11 cellular contexts compared by ENCODE assay signal in genomic region chr14:76810525-76810924, GRCh38. TPM values are rescaled to one million over a fixed set of nuclear protein-coding genes. Genes with fewer than 3 reads are reported as not detected.
A peak's percentile ranks its signal among the peaks of the same experiment; 100 is the strongest.
DNase-seq lines count a peak whose midpoint lies in the region; ATAC-seq lines count a peak whose summit lies in the region.
"Had no signal": no experiment of that assay in that cellular context is flagged by ENCODE, and none has a peak within 500 bp of the region (broad histone marks: within the 10 kb centered on the region; RNA-seq: fewer than 3 reads in every experiment).

No MANE protein-coding gene starts in this region.

- no peak overlapping the region for H2BK5ac ChIP-seq in trophoblast cell (ENCODE audit: low read depth, low read length, poor library complexity)

- H3K27me3 ChIP-seq in BLaER1 (no peaks in the 10 kb centered on the region), Karpas-422 (ENCODE audit: low read length) (no peaks in the 10 kb centered on the region), H7 (ENCODE audit: control insufficient read depth, insufficient read depth, low read length) (no peaks in the 10 kb centered on the region), trophoblast cell (ENCODE audit: insufficient read depth, low read length) (no peaks in the 10 kb centered on the region)

- H2BK12ac ChIP-seq in trophoblast cell (ENCODE audit: low read length), result no peak overlapping the region

- no peaks in the 10 kb centered on the region for H3K27me3 Mint-ChIP-seq in central memory CD8-positive, alpha-beta T cell
- H3K27me3 Mint-ChIP-seq in natural killer cell treated with Interleukin-12 subunit alpha and Interleukin-12 subunit beta and Interleukin-15 and Interleukin-18, amount 100 ng/mL, for 72 hours, result no peaks in the 10 kb centered on the region

- H3K4me1 ChIP-seq in BLaER1 (peaks cover 25% of the 10 kb centered on the region), Karpas-422 (ENCODE audit: low read length) (peaks cover 18% of the 10 kb centered on the region), trophoblast cell (ENCODE audit: control insufficient read depth in 1 of 2, insufficient read depth in 2 of 2, low read length in 2 of 2) (peaks cover 0 to 7% of the 10 kb centered on the region in 2 experiments)

- no peak overlapping the region for H4K8ac ChIP-seq in trophoblast cell (ENCODE audit: low read depth, low read length)

- no peak overlapping the region for H2AK5ac ChIP-seq in trophoblast cell (ENCODE audit: low read length)

- peaks cover 39% of the 10 kb centered on the region for H3K4me1 Mint-ChIP-seq in central memory CD8-positive, alpha-beta T cell
- H3K4me1 Mint-ChIP-seq in natural killer cell treated with Interleukin-12 subunit alpha and Interleukin-12 subunit beta and Interleukin-15 and Interleukin-18, amount 100 ng/mL, for 72 hours (ENCODE audit: low read depth in 2 of 2), result peaks cover 16 to 17% of the 10 kb centered on the region in 2 donors

- peaks cover 29% of the 10 kb centered on the region for H3K36me3 Mint-ChIP-seq in central memory CD8-positive, alpha-beta T cell (ENCODE audit: insufficient read depth)
- peaks cover 8% of the 10 kb centered on the region for H3K36me3 Mint-ChIP-seq in natural killer cell treated with Interleukin-12 subunit alpha and Interleukin-12 subunit beta and Interleukin-15 and Interleukin-18, amount 100 ng/mL, for 72 hours

- peak overlapping the region; percentile 46 for H3K27ac Mint-ChIP-seq in central memory CD8-positive, alpha-beta T cell (ENCODE audit: low read depth)
- H3K27ac Mint-ChIP-seq in natural killer cell treated with Interleukin-12 subunit alpha and Interleukin-12 subunit beta and Interleukin-15 and Interleukin-18, amount 100 ng/mL, for 72 hours, result peak overlapping the region; percentile 82 to 92

- no peak overlapping the region for H3K4me3 ChIP-seq in BLaER1
- H3K4me3 ChIP-seq in Karpas-422 (ENCODE audit: low read length), result peak overlapping the region; percentile 77
- H3K4me3 ChIP-seq in H7 (ENCODE audit: insufficient read depth, low read depth, low read length), result no peak overlapping the region
- no peak overlapping the region for H3K4me3 ChIP-seq in trophoblast cell (ENCODE audit: low read depth, low read length)

- no peak overlapping the region for H2AFZ ChIP-seq in Karpas-422 (ENCODE audit: low read length)
- no peak overlapping the region for H2AFZ ChIP-seq in trophoblast cell (ENCODE audit: insufficient read depth, low read length, poor library complexity)

- H2BK120ac ChIP-seq in trophoblast cell (ENCODE audit: insufficient read depth, low read length, poor library complexity), result no peak overlapping the region

- no peaks in the 10 kb centered on the region for H3K9me3 Mint-ChIP-seq in central memory CD8-positive, alpha-beta T cell
- H3K9me3 Mint-ChIP-seq in natural killer cell treated with Interleukin-12 subunit alpha and Interleukin-12 subunit beta and Interleukin-15 and Interleukin-18, amount 100 ng/mL, for 72 hours, result no peaks in the 10 kb centered on the region

- H3K9ac ChIP-seq in BLaER1, result peak overlapping the region; percentile 91; the same call in 1 of the 2 replicates
- peak overlapping the region; percentile 81 for H3K9ac ChIP-seq in Karpas-422 (ENCODE audit: low read length)
- H3K9ac ChIP-seq in trophoblast cell (ENCODE audit: low read length), result no peak overlapping the region

- WGBS in trophoblast cell (ENCODE audit: extremely low coverage, insufficient coverage, insufficient read length), result no CpG with 5 or more reads among the region's 3 CpGs

- ATAC-seq in central memory CD8-positive, alpha-beta T cell (replicated peaks; ENCODE audit: extremely low read depth, poor library complexity, severe bottlenecking), result no peak
- ATAC-seq in natural killer cell treated with Interleukin-12 subunit alpha and Interleukin-12 subunit beta and Interleukin-15 and Interleukin-18, amount 100 ng/mL, for 72 hours, result no peak

- no peak overlapping the region for H4K91ac ChIP-seq in trophoblast cell (ENCODE audit: low read depth, low read length)

- H3K27ac ChIP-seq in BLaER1 (no peak overlapping the region), Karpas-422 (ENCODE audit: low read length) (no peak overlapping the region), trophoblast cell (ENCODE audit: low read depth, low read length) (no peak overlapping the region)

- peaks cover 41% of the 10 kb centered on the region for H3K36me3 ChIP-seq in BLaER1
- H3K36me3 ChIP-seq in Karpas-422 (ENCODE audit: insufficient read depth, low read length), result peaks cover 39% of the 10 kb centered on the region
- peaks cover 25% of the 10 kb centered on the region for H3K36me3 ChIP-seq in H7 (replicated peaks; ENCODE audit: control insufficient read depth, insufficient read depth, low read length)
- peaks cover 9 to 15% of the 10 kb centered on the region in 2 experiments for H3K36me3 ChIP-seq in trophoblast cell (ENCODE audit: control insufficient read depth in 1 of 2, insufficient read depth in 2 of 2, low read length in 2 of 2)

- H3K14ac ChIP-seq in trophoblast cell (ENCODE audit: low read length), result no peak overlapping the region

- no peak overlapping the region for H4K12ac ChIP-seq in trophoblast cell (ENCODE audit: low read depth, low read length)

- H3K9me3 ChIP-seq in BLaER1 (no peaks in the 10 kb centered on the region), Karpas-422 (ENCODE audit: low read length) (no peaks in the 10 kb centered on the region), trophoblast cell (ENCODE audit: insufficient read depth, low read depth, low read length) (no peaks in the 10 kb centered on the region)

- H4K20me1 ChIP-seq in BLaER1 (peaks cover 17% of the 10 kb centered on the region), Karpas-422 (ENCODE audit: insufficient read depth, low read depth, low read length) (no peaks in the 10 kb centered on the region)

- H3K23ac ChIP-seq in trophoblast cell (ENCODE audit: low read length), result no peak overlapping the region

- H3K79me1 ChIP-seq in trophoblast cell (ENCODE audit: low read length), result peaks cover 9% of the 10 kb centered on the region

- H3K4me2 ChIP-seq in BLaER1 (peak overlapping the region; percentile 97), Karpas-422 (ENCODE audit: low read depth, low read length, poor library complexity, severe bottlenecking) (peak overlapping the region; percentile 92), trophoblast cell (ENCODE audit: low read length) (no peak overlapping the region)

- DNase-seq in Karpas-422 (peak; percentile 43), H7 (no peak), cerebellum (ENCODE audit: low spot score) (no peak), trophoblast cell (no peak), A172 (ENCODE audit: low spot score) (no peak)
- no peak for DNase-seq in central memory CD8-positive, alpha-beta T cell (ENCODE audit: low spot score in 2 of 2)
- no peak for DNase-seq in natural killer cell treated with Interleukin-12 subunit alpha and Interleukin-12 subunit beta and Interleukin-15 and Interleukin-18, amount 100 ng/mL, for 72 hours (ENCODE audit: low spot score)
- DNase-seq: NCI-H1048 had no signal

- no peak overlapping the region for H3K4ac ChIP-seq in trophoblast cell (ENCODE audit: low read depth, low read length)

- H3K79me2 ChIP-seq in Karpas-422 (ENCODE audit: low read length) (peaks cover 44% of the 10 kb centered on the region), trophoblast cell (ENCODE audit: control insufficient read depth, insufficient read depth, low read length, poor library complexity) (peaks cover 6% of the 10 kb centered on the region)

- no peaks in the 10 kb centered on the region for H3K9me2 ChIP-seq in Karpas-422 (replicated peaks; ENCODE audit: insufficient read depth, low read length)

- no peak overlapping the region for H3K18ac ChIP-seq in trophoblast cell (ENCODE audit: low read length)

- H3K4me3 Mint-ChIP-seq in central memory CD8-positive, alpha-beta T cell, result peak overlapping the region; percentile 92
- H3K4me3 Mint-ChIP-seq in natural killer cell treated with Interleukin-12 subunit alpha and Interleukin-12 subunit beta and Interleukin-15 and Interleukin-18, amount 100 ng/mL, for 72 hours, result peak overlapping the region; percentile 89

RNA-seq across cellular contexts. Expression of gene ANGEL1, which starts 2.2 kb away (rescaled TPM):
- 19.9 and 29.4 TPM in 2 replicates for total RNA-seq in Karpas-422 (2014; rRNA removed; shearing (Covaris generic); ENCODE audit: low replicate concordance)
- total RNA-seq in natural killer cell treated with Interleukin-12 subunit alpha and Interleukin-12 subunit beta and Interleukin-15 and Interleukin-18, amount 100 ng/mL, for 72 hours, result 10 to 100 TPM; 11.7 to 14.6 TPM
- 23.3 and 28.5 TPM in 2 replicates for total RNA-seq in H7 (2014; rRNA removed; shearing (Covaris generic))
- total RNA-seq in cerebellum, result 17.7 TPM
- 6.4 TPM in 2 replicates for polyA plus RNA-seq in trophoblast cell (2013)
- 4.0 and 4.8 TPM in 2 replicates for total RNA-seq in A172 (2014; rRNA removed; shearing (Covaris generic))

RNA-seq across cellular contexts. Expression of gene LRRC74A, which starts 15.7 kb away (rescaled TPM):
- not detected in 2 replicates for total RNA-seq in Karpas-422 (2014; rRNA removed; shearing (Covaris generic); ENCODE audit: low replicate concordance)
- not detected for total RNA-seq in natural killer cell treated with Interleukin-12 subunit alpha and Interleukin-12 subunit beta and Interleukin-15 and Interleukin-18, amount 100 ng/mL, for 72 hours
- not detected in 2 replicates for total RNA-seq in H7 (2014; rRNA removed; shearing (Covaris generic))
- not detected for total RNA-seq in cerebellum
- not detected in 2 replicates for polyA plus RNA-seq in trophoblast cell (2013)
- not detected in 2 replicates for total RNA-seq in A172 (2014; rRNA removed; shearing (Covaris generic))
- total RNA-seq: Daoy, mesenteric fat pad had no signal

RNA-seq across cellular contexts. Expression of gene VASH1, which starts 49.3 kb away (rescaled TPM):
- total RNA-seq in Karpas-422 (2014; rRNA removed; shearing (Covaris generic); ENCODE audit: low replicate concordance), result not detected in 2 replicates
- 1 to 10 TPM; 1.2 to 1.9 TPM for total RNA-seq in natural killer cell treated with Interleukin-12 subunit alpha and Interleukin-12 subunit beta and Interleukin-15 and Interleukin-18, amount 100 ng/mL, for 72 hours
- 4.8 and 5.2 TPM in 2 replicates for total RNA-seq in H7 (2014; rRNA removed; shearing (Covaris generic))
- total RNA-seq in cerebellum, result 35.5 TPM
- polyA plus RNA-seq in trophoblast cell (2013), result 3.8 and 3.9 TPM in 2 replicates
- 2.9 and 3.5 TPM in 2 replicates for total RNA-seq in A172 (2014; rRNA removed; shearing (Covaris generic))
